Comparison of ENCODE assay signal across 8 cellular contexts in genomic region chr18:32093106-32093511, GRCh38. TPM values are rescaled to one million over a fixed set of nuclear protein-coding genes. Genes with fewer than 3 reads are reported as not detected.
A peak's percentile ranks its signal among the peaks of the same experiment; 100 is the strongest.
DNase-seq lines count a peak whose midpoint lies in the region; ATAC-seq and TF ChIP-seq lines count a peak whose summit lies in the region.

No MANE protein-coding gene starts in this region.

- no peaks in the 10 kb centered on the region for H3K27me3 ChIP-seq in SJSA1 (replicated peaks)
- no peaks in the 10 kb centered on the region for H3K27me3 ChIP-seq in heart right ventricle
- H3K27me3 ChIP-seq in parathyroid adenoma (ENCODE audit: control insufficient read depth, insufficient read depth, low read length) = no peaks in the 10 kb centered on the region

- H3K4me3 ChIP-seq in SJSA1 = peak overlapping the region; percentile 89
- H3K4me3 ChIP-seq in heart right ventricle = peak overlapping the region; percentile 49 to 96 (median 84)
- peak overlapping the region; percentile 86 for H3K4me3 ChIP-seq in parathyroid adenoma (ENCODE audit: low read depth, low read length)

- H3K36me3 ChIP-seq in SJSA1 (peaks cover 45% of the 10 kb centered on the region), heart right ventricle (peaks cover 0 to 22% (median 4%) of the 10 kb centered on the region in 9 donors), parathyroid adenoma (ENCODE audit: control insufficient read depth, insufficient read depth, low read length) (no peaks in the 10 kb centered on the region)

- peak; percentile 35 for DNase-seq in Daoy (ENCODE audit: low read depth)
- DNase-seq in HT1080 (ENCODE audit: low read depth) = peak; percentile 42
- DNase-seq in SJSA1 (ENCODE audit: low read depth in 1 of 2, low spot score in 2 of 2) = peak in 1 of 2 experiments; percentile 52
- peak; percentile 53 for DNase-seq in amniotic stem cell (lab: John Stamatoyannopoulos, UW)
- DNase-seq in heart right ventricle = peak; percentile 41 to 46
- no peak for DNase-seq in cortex of kidney (lab: John Stamatoyannopoulos, UW)

- H3K4me1 ChIP-seq in SJSA1 (replicated peaks) (peaks cover 3% of the 10 kb centered on the region), heart right ventricle (peaks cover 0 to 52% (median 35%) of the 10 kb centered on the region in 9 donors), parathyroid adenoma (peaks cover 10% of the 10 kb centered on the region)

- peak overlapping the region; percentile 82 for H2AFZ ChIP-seq in parathyroid adenoma

- TF ChIP-seq CTCF in heart right ventricle (IDR thresholded peaks at IDR 0.05) (no peak), parathyroid adenoma (IDR thresholded peaks at IDR 0.05) (no peak)

- peak; percentile 37 for ATAC-seq in GM21390 (IDR thresholded peaks at IDR 0.05; ENCODE audit: unreplicated experiment)
- ATAC-seq in heart right ventricle = peak in 5 of 8 donors; percentile 5 to 17 (median 7)

- H3K9me3 ChIP-seq in SJSA1 (replicated peaks) (no peaks in the 10 kb centered on the region), heart right ventricle (no peaks in the 10 kb centered on the region), parathyroid adenoma (ENCODE audit: control insufficient read depth, low read length) (no peaks in the 10 kb centered on the region)

- intact Hi-C loops in heart right ventricle (cut with DNase I) = loop anchor here in 6 of 10 donors (2.0 to 10.0 kb wide), 4 partner anchors 76 to 151 kb away; partner anchors contain the start of genes TRAPPC8 (in 5 of the 6) and RNF125 (in 1 of the 6)

- H3K27ac ChIP-seq in SJSA1 (peak overlapping the region; percentile 86), heart right ventricle (peak overlapping the region; percentile 69 to 100 (median 99)), parathyroid adenoma (peak overlapping the region; percentile 99)

- H3K4me2 ChIP-seq in parathyroid adenoma (ENCODE audit: low read length) = peak overlapping the region; percentile 93

- WGBS in heart right ventricle, 2 donors = 0 to 1% methylated on average over 32 of the region's 32 CpGs

- peaks cover 38% of the 10 kb centered on the region for H3K79me2 ChIP-seq in parathyroid adenoma

- H3K9ac ChIP-seq in parathyroid adenoma = peak overlapping the region; percentile 95

RNA-seq across cellular contexts. Expression of gene RNF138, which starts 1.4 kb away (rescaled TPM):
- 29.2 and 35.7 TPM in 2 replicates for total RNA-seq in Daoy (2014; rRNA removed; shearing (Covaris generic))
- total RNA-seq in HT1080 (2014; rRNA removed; shearing (Covaris generic)) = 52.9 and 66.3 TPM in 2 replicates
- polyA plus RNA-seq in HT1080 (2015; cell fraction: cytosol; rRNA removed) = 57.4 and 68.4 TPM in 2 replicates
- polyA plus RNA-seq in HT1080 (2015; cell fraction: nucleus; rRNA removed) = 44.5 and 63.1 TPM in 2 replicates
- total RNA-seq in SJSA1 (2014; rRNA removed; shearing (Covaris generic)) = 33.4 and 56.7 TPM in 2 replicates
- 10 to 100 TPM in 6 of 10 donors, 1 to 10 TPM in 4; 7.7 to 13.7 (median 10.9) TPM for total RNA-seq in heart right ventricle
- polyA plus RNA-seq in heart right ventricle = 1 to 10 TPM; 5.4 to 6.6 TPM
